Comparison of ENCODE assay signal across 1 cellular context in genomic region chr12:2336409-2336829, GRCh38.
TF ChIP-seq lines count a peak whose summit lies in the region.

No MANE protein-coding gene starts in this region.

TF ChIP-seq in GM12878, 131 proteins besides CTCF, POLR2A, EP300 and RAD21 (continued from another document and continues in another):
- TF ChIP-seq ZNF592 (IDR thresholded peaks at IDR 0.05) (no peak), TCF12 (IDR thresholded peaks at IDR 0.05; ENCODE audit: low read depth, low read length) (0 out of 2 replicates have a peak, but pooled peaks have one; percentile 14), CEBPB (IDR thresholded peaks at IDR 0.05; ENCODE audit: borderline replicate concordance in 1 of 2, low read depth in 2 of 2, low read length in 2 of 2) (0 out of 4 replicates have a peak, but pooled peaks of 1 of the 2 experiments have one; percentile 32), SP1 (IDR thresholded peaks at IDR 0.05; ENCODE audit: low read depth, low read length) (peak; percentile 60), ZBED1 (IDR thresholded peaks at IDR 0.05; ENCODE audit: borderline replicate concordance) (peak; percentile 51; the same call in 1 of the 2 replicates), PAX5 (IDR thresholded peaks at IDR 0.05; ENCODE audit: borderline replicate concordance, low read depth, low read length) (peak; percentile 73; the same call in 1 of the 2 replicates), ZNF622 (IDR thresholded peaks at IDR 0.05) (no peak), ZNF687 (IDR thresholded peaks at IDR 0.05) (no peak), BMI1 (IDR thresholded peaks at IDR 0.05; ENCODE audit: borderline replicate concordance) (no peak), NKRF (conservative IDR thresholded peaks at IDR 0.05) (no peak), TAF1 (IDR thresholded peaks at IDR 0.05; ENCODE audit: borderline replicate concordance, low read depth, low read length) (no peak), RCOR1 (conservative IDR thresholded peaks at IDR 0.05; ENCODE audit: low read depth, low read length) (0 out of 2 replicates have a peak, but pooled peaks have one; percentile 42), SMARCA5 (IDR thresholded peaks at IDR 0.05) (no peak), NR2F1 (conservative IDR thresholded peaks at IDR 0.05) (0 out of 2 replicates have a peak, but pooled peaks have one; percentile 20), CREB1 (IDR thresholded peaks at IDR 0.05; ENCODE audit: low read depth) (peak; percentile 57; the same call in 1 of the 2 replicates), HDGF (IDR thresholded peaks at IDR 0.05) (no peak), TARDBP (IDR thresholded peaks at IDR 0.05; ENCODE audit: borderline replicate concordance) (no peak), RUNX3 (IDR thresholded peaks at IDR 0.05; ENCODE audit: low read length) (peak; percentile 90), ATF2 (IDR thresholded peaks at IDR 0.05; ENCODE audit: low read length) (peak; percentile 87), POU2F2 (IDR thresholded peaks at IDR 0.05; ENCODE audit: borderline replicate concordance, low read depth, low read length) (peak; percentile 71; the same call in 1 of the 3 replicates), FOXM1 (IDR thresholded peaks at IDR 0.05; ENCODE audit: low read depth, low read length) (peak; percentile 92), KLF5 (IDR thresholded peaks at IDR 0.05; ENCODE audit: partially characterized antibody) (no peak), IRF4 (IDR thresholded peaks at IDR 0.05; ENCODE audit: low read depth, low read length) (0 out of 2 replicates have a peak, but pooled peaks have one; percentile 46), IKZF2 (IDR thresholded peaks at IDR 0.05) (peak; percentile 64 to 65; a peak in 3 of 4 replicates), SMAD1 (IDR thresholded peaks at IDR 0.05; ENCODE audit: low read depth, partially characterized antibody) (no peak), JUNB (IDR thresholded peaks at IDR 0.05) (peak; percentile 85), ZBTB33 (IDR thresholded peaks at IDR 0.05) (no peak), IKZF1 (conservative IDR thresholded peaks at IDR 0.05) (no peak), MYC (IDR thresholded peaks at IDR 0.05; ENCODE audit: insufficient read depth, insufficient read length, insufficient replicate concordance, low read length, severe bottlenecking) (no peak), ZBTB11 (CRISPR knock-in tag; IDR thresholded peaks at IDR 0.05) (no peak), YY1 (IDR thresholded peaks at IDR 0.05; ENCODE audit: low read depth, low read length) (no peak), CREM (IDR thresholded peaks at IDR 0.05; ENCODE audit: low read depth) (peak; percentile 73; the same call in 1 of the 2 replicates), RELA (IDR thresholded peaks at IDR 0.05; ENCODE audit: borderline replicate concordance, partially characterized antibody) (no peak), FOS (IDR thresholded peaks at IDR 0.05; ENCODE audit: borderline replicate concordance, extremely low read depth, insufficient read length) (no peak), RFX5 (IDR thresholded peaks at IDR 0.05; ENCODE audit: low read depth, low read length) (peak; percentile 78), BRCA1 (IDR thresholded peaks at IDR 0.05; ENCODE audit: low read depth, low read length) (no peak), ZNF217 (IDR thresholded peaks at IDR 0.05) (no peak), FOXK2 (IDR thresholded peaks at IDR 0.05) (no peak), STAT1 (conservative IDR thresholded peaks at IDR 0.05) (no peak), BCL11A (IDR thresholded peaks at IDR 0.05; ENCODE audit: low read depth, low read length) (peak; percentile 80), REST (IDR thresholded peaks at IDR 0.05; ENCODE audit: low read depth, low read length) (no peak)
